Comparison of ENCODE assay signal across 1 cellular context in genomic region chr6:33453361-33454008, GRCh38.
TF ChIP-seq lines count a peak whose summit lies in the region.

No MANE protein-coding gene starts in this region.

TF ChIP-seq in endothelial cell of umbilical vein, 7 proteins besides CTCF, POLR2A, EP300 and RAD21 (continued from another document):
- TF ChIP-seq JUN (IDR thresholded peaks at IDR 0.05; ENCODE audit: borderline replicate concordance, insufficient read depth, insufficient read length, low read depth) (no peak), EZH2 (IDR thresholded peaks at IDR 0.05; ENCODE audit: borderline replicate concordance, low read depth, low read length, severe bottlenecking) (no peak)
